ENCODE assay signal across 28 cellular contexts in the genomic region with DNA sequence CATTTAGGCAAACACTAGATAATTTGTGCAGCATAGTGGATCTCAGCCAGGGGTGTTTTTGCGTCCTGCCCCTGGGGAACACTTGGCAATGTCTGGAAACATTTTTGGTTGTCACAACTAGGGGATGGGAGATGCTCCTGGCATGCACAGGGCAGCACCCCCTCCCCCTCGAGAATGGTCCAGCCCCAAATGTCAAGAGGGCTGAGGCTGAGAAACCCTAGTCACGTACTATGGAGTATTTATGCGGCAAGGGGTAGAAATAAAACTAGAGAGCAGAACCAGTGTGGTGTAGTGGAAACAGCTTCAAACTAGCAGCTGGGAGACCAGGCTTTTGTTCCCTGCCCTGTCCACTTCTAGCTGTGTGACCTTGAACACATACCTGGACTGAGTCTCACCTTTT. TPM values are rescaled to one million over a fixed set of nuclear protein-coding genes. Genes with fewer than 3 reads are reported as not detected.
DNase-seq lines count a peak whose midpoint lies in the region; ATAC-seq, FAIRE-seq and TF ChIP-seq lines count a peak whose summit lies in the region.
"Had no signal": no experiment of that assay in that cellular context is flagged by ENCODE, and none has a peak within 500 bp of the region (broad histone marks: within the 10 kb centered on the region; RNA-seq: fewer than 3 reads in every experiment).

No MANE protein-coding gene starts in this region.

- no peak for TF ChIP-seq CTCF in pancreas (IDR thresholded peaks at IDR 0.05)
- no peak for TF ChIP-seq CTCF in CD4-positive, alpha-beta T cell (IDR thresholded peaks at IDR 0.05)

- peaks cover 4% of the 10 kb centered on the region for H3K36me3 Mint-ChIP-seq in activated naive CD8-positive, alpha-beta T cell
- peaks cover 4% of the 10 kb centered on the region for H3K36me3 Mint-ChIP-seq in activated naive CD8-positive, alpha-beta T cell treated with anti-CD3 and anti-CD28 coated beads for 36 hours
- peaks cover 23% of the 10 kb centered on the region for H3K36me3 Mint-ChIP-seq in activated T-helper 17 cell treated with anti-CD3 and anti-CD28 coated beads, Interleukin-2, amount 50 U/mL, for 72 hours (ENCODE audit: low read depth)
- peaks cover 29% of the 10 kb centered on the region for H3K36me3 Mint-ChIP-seq in CD4-positive, alpha-beta T cell (ENCODE audit: low read depth)

- 70 to 77% methylated on average over 4 of the region's 4 CpGs for WGBS in pancreas, 2 donors

- H3K4me1 ChIP-seq in pancreas = no peaks in the 10 kb centered on the region
- H3K4me1 ChIP-seq: foreskin keratinocyte, Peyer's patch had no signal

- CTCF ChIA-PET in CD4-positive, alpha-beta T cell (lab: Charles Lee) = interaction anchor here (1.7 to 3.8 kb wide), 5 partner anchors 11 to 122 kb away, joined by 5 to 32 read pairs (median 14); no protein-coding TSS in a partner anchor

- DNase-seq in activated naive CD8-positive, alpha-beta T cell treated with anti-CD3 and anti-CD28 coated beads for 36 hours = no peak
- DNase-seq in pancreas (no peak), HUDEP-2 (lab: John Stamatoyannopoulos, UW; ENCODE audit: unreplicated experiment in 76 of 76) (no peak), hepatic stellate cell (ENCODE audit: low spot score) (no peak)
- DNase-seq in CD4-positive, alpha-beta T cell = no peak
- DNase-seq: 8988T; activated CD4-positive, alpha-beta T cell treated with anti-CD3 and anti-CD28 coated beads, Interleukin-2, amount 50 U/mL, for 1 hour; activated naive CD4-positive, alpha-beta T cell treated with anti-CD3 and anti-CD28 coated beads, Interleukin-2, amount 50 U/mL, for 16 hours; effector memory CD8-positive, alpha-beta T cell; foreskin keratinocyte; HFFc6; left colon; naive thymus-derived CD4-positive, alpha-beta T cell; NCI-H1436 treated with DMSO at 0.1 percent for 48 hours; NCI-H510A treated with DMSO at 0.1 percent for 48 hours; Peyer's patch; SIG-M5; small intestine; stimulated activated CD4-positive, alpha-beta T cell treated with anti-CD3 and anti-CD28 coated beads, Interleukin-1b, Interleukin-23, amount 100 ng/mL, for 48 hours; stimulated activated CD8-positive, alpha-beta memory T cell treated with anti-CD3 and anti-CD28 coated beads, Interleukin-4, amount 100 ng/mL, for 48 hours; SW 1271; T1000; WERI-Rb-1 had no signal

- H3K4me1 Mint-ChIP-seq in activated naive CD8-positive, alpha-beta T cell (ENCODE audit: low read depth) = peaks cover 14% of the 10 kb centered on the region
- H3K4me1 Mint-ChIP-seq in activated naive CD8-positive, alpha-beta T cell treated with anti-CD3 and anti-CD28 coated beads for 36 hours = peaks cover 27% of the 10 kb centered on the region
- H3K4me1 Mint-ChIP-seq in activated T-helper 17 cell treated with anti-CD3 and anti-CD28 coated beads, Interleukin-2, amount 50 U/mL, for 72 hours = peaks cover 6% of the 10 kb centered on the region
- H3K4me1 Mint-ChIP-seq in CD4-positive, alpha-beta T cell (ENCODE audit: low read depth) = peaks cover 5% of the 10 kb centered on the region
- H3K4me1 Mint-ChIP-seq: GM23338 had no signal

- ATAC-seq in activated T-helper 17 cell treated with anti-CD3 and anti-CD28 coated beads, Interleukin-2, amount 50 U/mL, for 72 hours (replicated peaks) = no peak
- peak in 3 of 4 donors; percentile 9 to 40 (median 19) for ATAC-seq in pancreas
- no peak for ATAC-seq in CD4-positive, alpha-beta T cell (ENCODE audit: poor library complexity)
- ATAC-seq in activated CD4-positive, CD25-positive, alpha-beta regulatory T cell treated with anti-CD3 and anti-CD28 coated beads, Interleukin-2, amount 50 U/mL, for 24 hours = no peak
- ATAC-seq: foreskin keratinocyte; GM23338; naive thymus-derived CD4-positive, alpha-beta T cell had no signal

- POLR2A ChIA-PET in CD4-positive, alpha-beta T cell (lab: Charles Lee) = interaction anchor here (0.6 to 1.4 kb wide), 2 partner anchors 8 to 702 kb away, joined by 3 read pairs; no protein-coding TSS in a partner anchor

- no peak overlapping the region for H3K27ac ChIP-seq in pancreas
- H3K27ac ChIP-seq in CD4-positive, alpha-beta T cell (ENCODE audit: low read depth, low read length) = no peak overlapping the region
- H3K27ac ChIP-seq: foreskin keratinocyte, WERI-Rb-1 had no signal

- H3K27ac Mint-ChIP-seq in activated naive CD8-positive, alpha-beta T cell = peak overlapping the region; percentile 84
- H3K27ac Mint-ChIP-seq in activated naive CD8-positive, alpha-beta T cell treated with anti-CD3 and anti-CD28 coated beads for 36 hours = no peak overlapping the region
- H3K27ac Mint-ChIP-seq in activated T-helper 17 cell treated with anti-CD3 and anti-CD28 coated beads, Interleukin-2, amount 50 U/mL, for 72 hours = peak overlapping the region; percentile 72
- no peak overlapping the region for H3K27ac Mint-ChIP-seq in CD4-positive, alpha-beta T cell
- H3K27ac Mint-ChIP-seq: GM23338, HFFc6 had no signal

- no peak for FAIRE-seq in pancreas (lab: Jason Lieb, UNC)
- FAIRE-seq: bronchial epithelial cell, small intestine had no signal

- H3K27me3 ChIP-seq in pancreas = no peaks in the 10 kb centered on the region
- no peaks in the 10 kb centered on the region for H3K27me3 ChIP-seq in CD4-positive, alpha-beta T cell (ENCODE audit: control insufficient read depth, insufficient read depth, low read length)
- H3K27me3 ChIP-seq: foreskin keratinocyte, Peyer's patch had no signal

- H3K4me3 ChIP-seq in pancreas = no peak overlapping the region
- H3K4me3 ChIP-seq: GM23338, Peyer's patch had no signal

- H3K9me3 ChIP-seq in pancreas = no peaks in the 10 kb centered on the region
- no peaks in the 10 kb centered on the region for H3K9me3 ChIP-seq in CD4-positive, alpha-beta T cell (ENCODE audit: control insufficient read depth, low read length)
- H3K9me3 ChIP-seq: Peyer's patch had no signal

- H3K4me3 Mint-ChIP-seq in activated naive CD8-positive, alpha-beta T cell = no peak overlapping the region
- H3K4me3 Mint-ChIP-seq in activated naive CD8-positive, alpha-beta T cell treated with anti-CD3 and anti-CD28 coated beads for 36 hours = no peak overlapping the region
- H3K4me3 Mint-ChIP-seq in activated T-helper 17 cell treated with anti-CD3 and anti-CD28 coated beads, Interleukin-2, amount 50 U/mL, for 72 hours = no peak overlapping the region
- H3K4me3 Mint-ChIP-seq in CD4-positive, alpha-beta T cell = no peak overlapping the region
- H3K4me3 Mint-ChIP-seq: effector memory CD8-positive, alpha-beta T cell; GM23338; HFFc6 had no signal

- no peaks in the 10 kb centered on the region for H3K27me3 Mint-ChIP-seq in activated naive CD8-positive, alpha-beta T cell
- H3K27me3 Mint-ChIP-seq in activated naive CD8-positive, alpha-beta T cell treated with anti-CD3 and anti-CD28 coated beads for 36 hours = no peaks in the 10 kb centered on the region
- no peaks in the 10 kb centered on the region for H3K27me3 Mint-ChIP-seq in activated T-helper 17 cell treated with anti-CD3 and anti-CD28 coated beads, Interleukin-2, amount 50 U/mL, for 72 hours
- no peaks in the 10 kb centered on the region for H3K27me3 Mint-ChIP-seq in CD4-positive, alpha-beta T cell
- H3K27me3 Mint-ChIP-seq: effector memory CD8-positive, alpha-beta T cell; naive thymus-derived CD4-positive, alpha-beta T cell had no signal

- intact Hi-C loops in pancreas (cut with DNase I) = loop anchor here in 2 of 3 donors (5.0 kb wide), 1 partner anchor 121 kb away; no protein-coding TSS in a partner anchor
- intact Hi-C loops in CD4-positive, alpha-beta T cell (cut with DNase I, micrococcal nuclease) = loop anchor here (2.0 to 5.0 kb wide), 5 partner anchors 41 to 1371 kb away; no protein-coding TSS in a partner anchor

- H3K9me3 Mint-ChIP-seq in activated naive CD8-positive, alpha-beta T cell (ENCODE audit: low read depth) = no peaks in the 10 kb centered on the region
- H3K9me3 Mint-ChIP-seq in activated naive CD8-positive, alpha-beta T cell treated with anti-CD3 and anti-CD28 coated beads for 36 hours = no peaks in the 10 kb centered on the region
- H3K9me3 Mint-ChIP-seq in activated T-helper 17 cell treated with anti-CD3 and anti-CD28 coated beads, Interleukin-2, amount 50 U/mL, for 72 hours = no peaks in the 10 kb centered on the region
- no peaks in the 10 kb centered on the region for H3K9me3 Mint-ChIP-seq in CD4-positive, alpha-beta T cell
- H3K9me3 Mint-ChIP-seq: effector memory CD8-positive, alpha-beta T cell had no signal

- no peaks in the 10 kb centered on the region for H3K36me3 ChIP-seq in pancreas
- H3K36me3 ChIP-seq: WERI-Rb-1 had no signal

RNA-seq across cellular contexts. Expression of gene CLCN4, which starts 38.2 kb away (rescaled TPM):
- under 1 TPM; 0.04 to 0.38 TPM for total RNA-seq in activated naive CD8-positive, alpha-beta T cell treated with anti-CD3 and anti-CD28 coated beads for 36 hours
- under 1 TPM in 1 of 2 donors, not detected in 1; 0.19 TPM for total RNA-seq in activated T-helper 17 cell treated with anti-CD3 and anti-CD28 coated beads, Interleukin-2, amount 50 U/mL, for 72 hours
- 1 to 10 TPM; 1.3 to 4.0 (median 2.4) TPM for total RNA-seq in pancreas
- polyA plus RNA-seq in pancreas = 1 to 10 TPM in 1 of 2 donors, under 1 TPM in 1; 0.57 to 3.3 TPM
- not detected for total RNA-seq in CD4-positive, alpha-beta T cell

Comparison
In these comparisons a context has a peak if more than half of its experiments do, and no peak if none do; other contexts are left out.
1. H3K27ac Mint-ChIP-seq: peak in activated naive CD8-positive, alpha-beta T cell (single experiment) and activated T-helper 17 cell treated with anti-CD3 and anti-CD28 coated beads, Interleukin-2, amount 50 U/mL, for 72 hours (single experiment); none in activated naive CD8-positive, alpha-beta T cell treated with anti-CD3 and anti-CD28 coated beads for 36 hours (single experiment) and CD4-positive, alpha-beta T cell (single experiment).
2. ATAC-seq: peak in pancreas (3 of 4); none in activated T-helper 17 cell treated with anti-CD3 and anti-CD28 coated beads, Interleukin-2, amount 50 U/mL, for 72 hours (single experiment), CD4-positive, alpha-beta T cell (single experiment) and activated CD4-positive, CD25-positive, alpha-beta regulatory T cell treated with anti-CD3 and anti-CD28 coated beads, Interleukin-2, amount 50 U/mL, for 24 hours (0 of 2).